Comparison of ENCODE assay signal across 17 cellular contexts in genomic region chr21:43654806-43655489, GRCh38. TPM values are rescaled to one million over a fixed set of nuclear protein-coding genes. Genes with fewer than 3 reads are reported as not detected.
DNase-seq lines count a peak whose midpoint lies in the region; ATAC-seq and TF ChIP-seq lines count a peak whose summit lies in the region.
"Had no signal": no experiment of that assay in that cellular context is flagged by ENCODE, and none has a peak within 500 bp of the region (broad histone marks: within the 10 kb centered on the region; RNA-seq: fewer than 3 reads in every experiment).

No MANE protein-coding gene starts in this region.

- H3K27me3 Mint-ChIP-seq in neural crest cell (ENCODE audit: low read depth), result no peaks in the 10 kb centered on the region

- DNase-seq in EH (ENCODE audit: low read depth) (peak; percentile 82), M059J (ENCODE audit: low read depth) (peak; percentile 86), brain microvascular endothelial cell (peak; percentile 57), neural crest cell (ENCODE audit: low read depth, low spot score) (no peak), NCI-H146 treated with DMSO at 0.1 percent for 48 hours (lab: John Stamatoyannopoulos, UW; ENCODE audit: unreplicated experiment) (no peak), NCI-H82 treated with DMSO at 0.1 percent for 48 hours (lab: John Stamatoyannopoulos, UW; ENCODE audit: unreplicated experiment) (no peak), NOMO-1 (lab: John Stamatoyannopoulos, UW; ENCODE audit: unreplicated experiment in 2 of 2) (no peak), left cardiac atrium (no peak)
- DNase-seq: amniotic stem cell; naive B cell; NCI-H1417; NCI-H2227 treated with DMSO at 0.1 percent for 48 hours; NK-92 treated with Interleukin-12 subunit alpha and Interleukin-12 subunit beta, amount 100 ng/mL, for 24 hours; Right ventricle myocardium superior had no signal

- intact Hi-C loops in left cardiac atrium (cut with DNase I), result no loop called here

- no peak overlapping the region for H3K27ac Mint-ChIP-seq in neural crest cell (ENCODE audit: unreplicated experiment)
- H3K27ac Mint-ChIP-seq: B cell had no signal

- H3K36me3 Mint-ChIP-seq in neural crest cell (ENCODE audit: low read depth), result no peaks in the 10 kb centered on the region
- H3K36me3 Mint-ChIP-seq: naive B cell had no signal

- H3K4me3 Mint-ChIP-seq in neural crest cell, result peak overlapping the region; percentile 5
- H3K4me3 Mint-ChIP-seq: B cell had no signal

- H3K9me3 Mint-ChIP-seq in neural crest cell, result no peaks in the 10 kb centered on the region
- H3K9me3 Mint-ChIP-seq: naive B cell had no signal

- no peak overlapping the region for H3K4me3 ChIP-seq in brain microvascular endothelial cell (ENCODE audit: low read depth, low read length)
- H3K4me3 ChIP-seq: skin epidermis, thoracic aorta had no signal

- TF ChIP-seq CTCF in brain microvascular endothelial cell (IDR thresholded peaks at IDR 0.05; ENCODE audit: low read depth, low read length, missing control alignments) (no peak), neural crest cell (conservative IDR thresholded peaks at IDR 0.05) (no peak)

- H3K36me3 ChIP-seq in brain microvascular endothelial cell (replicated peaks), result no peaks in the 10 kb centered on the region
- H3K36me3 ChIP-seq: thoracic aorta had no signal

- no peak for ATAC-seq in left cardiac atrium

- peaks cover 2% of the 10 kb centered on the region for H3K4me1 Mint-ChIP-seq in neural crest cell

- H3K27ac ChIP-seq in brain microvascular endothelial cell, result peak overlapping the region; percentile 23
- H3K27ac ChIP-seq: skin epidermis, thoracic aorta had no signal

- in situ Hi-C loops in brain microvascular endothelial cell (cut with HindIII; ENCODE audit: low pct_ligation_motif_present, low sequenced_read_pairs), result no loop called here

- no peaks in the 10 kb centered on the region for H3K27me3 ChIP-seq in brain microvascular endothelial cell (replicated peaks)

RNA-seq across cellular contexts. Expression of gene HSF2BP, which starts 4.3 kb away (rescaled TPM):
- 2.0 and 4.7 TPM in 2 replicates for total RNA-seq in M059J (2014; rRNA removed; shearing (Covaris generic))
- total RNA-seq in neural crest cell (2.3 and 2.5 TPM in 2 replicates), left cardiac atrium (under 1 TPM in 1 of 2 donors, not detected in 1; 0.68 TPM)
- total RNA-seq: Right ventricle myocardium superior had no signal

RNA-seq across cellular contexts. Expression of gene RRP1B, which starts 4.4 kb away (rescaled TPM):
- 23.8 and 42.8 TPM in 2 replicates for total RNA-seq in M059J (2014; rRNA removed; shearing (Covaris generic))
- 68.8 and 70.4 TPM in 2 replicates for total RNA-seq in neural crest cell
- 10 to 100 TPM; 11.0 to 14.2 TPM for total RNA-seq in left cardiac atrium

Comparison
In these comparisons a context has a peak if more than half of its experiments do, and no peak if none do; other contexts are left out.
1. DNase-seq: peak in EH (single experiment), M059J (single experiment) and brain microvascular endothelial cell (single experiment); none in neural crest cell (single experiment), NCI-H146 treated with DMSO at 0.1 percent for 48 hours (single experiment), NCI-H82 treated with DMSO at 0.1 percent for 48 hours (single experiment), NOMO-1 (0 of 2) and left cardiac atrium (single experiment).